11 cellular contexts compared by ENCODE assay signal in the genomic region with DNA sequence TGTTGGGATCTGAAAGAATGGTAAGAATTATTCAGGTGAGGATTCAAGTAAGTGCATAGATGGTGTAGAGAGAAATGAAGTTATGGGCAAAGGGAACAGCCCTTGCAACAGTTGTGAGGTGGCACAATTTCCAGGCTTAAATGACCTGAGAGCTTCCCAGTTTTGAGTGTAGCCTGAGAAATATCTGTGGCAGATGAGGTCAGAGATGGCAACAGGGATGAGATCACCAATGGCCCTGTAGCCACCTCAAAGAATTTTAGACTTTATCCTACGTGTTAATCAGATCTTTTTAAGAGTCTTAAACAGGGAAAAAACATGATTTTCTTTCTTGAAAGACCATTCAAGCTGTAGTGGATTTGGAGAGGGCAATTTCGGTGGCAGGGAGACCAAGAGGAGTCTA. TPM values are rescaled to one million over a fixed set of nuclear protein-coding genes. Genes with fewer than 3 reads are reported as not detected.
DNase-seq lines count a peak whose midpoint lies in the region; ATAC-seq and TF ChIP-seq lines count a peak whose summit lies in the region.
"Had no signal": no experiment of that assay in that cellular context is flagged by ENCODE, and none has a peak within 500 bp of the region (broad histone marks: within the 10 kb centered on the region; RNA-seq: fewer than 3 reads in every experiment).

No MANE protein-coding gene starts in this region.

- H3K79me2 ChIP-seq in GM23338 (replicated peaks; ENCODE audit: insufficient read depth) = peaks cover 30% of the 10 kb centered on the region

- H3K9me2 ChIP-seq in GM23338 (ENCODE audit: insufficient read depth) = no peaks in the 10 kb centered on the region

- peaks cover 41% of the 10 kb centered on the region for H4K20me1 ChIP-seq in GM23338 (replicated peaks; ENCODE audit: insufficient read depth)

- CTCF ChIA-PET in naive thymus-derived CD4-positive, alpha-beta T cell (lab: Charles Lee) = interaction anchor here (0.9 kb wide), 1 partner anchor 9 kb away, joined by 3 read pairs; no protein-coding TSS in a partner anchor

- intact Hi-C loops in naive thymus-derived CD4-positive, alpha-beta T cell (cut with micrococcal nuclease) = loop anchor here (2.0 to 5.0 kb wide), 7 partner anchors 343 to 1957 kb away; a partner anchor contains a TSS

- H3K27me3 Mint-ChIP-seq in GM23338 (ENCODE audit: insufficient read depth, low read depth, poor library complexity) = peaks cover 17% of the 10 kb centered on the region
- H3K27me3 Mint-ChIP-seq in activated T-helper 17 cell treated with anti-CD3 and anti-CD28 coated beads, Interleukin-2, amount 50 U/mL, for 72 hours = no peaks in the 10 kb centered on the region
- H3K27me3 Mint-ChIP-seq in naive thymus-derived CD4-positive, alpha-beta T cell = no peaks in the 10 kb centered on the region

- DNase-seq in CD1c-positive myeloid dendritic cell (ENCODE audit: extremely low spot score) (peak; percentile 51), GM23338 (ENCODE audit: low spot score) (no peak), retina (no peak), G401 (ENCODE audit: low spot score) (no peak), coronary artery (ENCODE audit: low spot score) (no peak), NOMO-1 (lab: John Stamatoyannopoulos, UW; ENCODE audit: unreplicated experiment in 2 of 2) (no peak)
- DNase-seq in naive thymus-derived CD4-positive, alpha-beta T cell = no peak
- DNase-seq: amniotic stem cell, stomach had no signal

- in situ Hi-C loops in G401 (cut with HindIII; ENCODE audit: low sequenced_read_pairs) = no loop called here

- no peaks in the 10 kb centered on the region for H3K27me3 ChIP-seq in GM23338 (ENCODE audit: insufficient read depth)
- no peaks in the 10 kb centered on the region for H3K27me3 ChIP-seq in naive thymus-derived CD4-positive, alpha-beta T cell (ENCODE audit: control insufficient read depth in 2 of 2, insufficient read depth in 2 of 2, low read length in 2 of 2)
- H3K27me3 ChIP-seq: stomach had no signal

- no peak overlapping the region for H3K27ac Mint-ChIP-seq in GM23338
- H3K27ac Mint-ChIP-seq in activated T-helper 17 cell treated with anti-CD3 and anti-CD28 coated beads, Interleukin-2, amount 50 U/mL, for 72 hours = peak overlapping the region; percentile 42
- H3K27ac Mint-ChIP-seq in naive thymus-derived CD4-positive, alpha-beta T cell = peak overlapping the region; percentile 35 to 99 (median 87)

- no peak for ATAC-seq in GM23338
- no peak for ATAC-seq in activated T-helper 17 cell treated with anti-CD3 and anti-CD28 coated beads, Interleukin-2, amount 50 U/mL, for 72 hours (replicated peaks)
- ATAC-seq in naive thymus-derived CD4-positive, alpha-beta T cell = no peak

- no peaks in the 10 kb centered on the region; the same call in 1 of the 2 replicates for H3K36me3 ChIP-seq in GM23338 (ENCODE audit: insufficient read depth)
- peaks cover 0 to 15% (median 0%) of the 10 kb centered on the region in 3 experiments for H3K36me3 ChIP-seq in naive thymus-derived CD4-positive, alpha-beta T cell (ENCODE audit: control insufficient read depth in 2 of 3, insufficient read depth in 3 of 3, low read length in 3 of 3)

- POLR2A ChIA-PET in naive thymus-derived CD4-positive, alpha-beta T cell (lab: Charles Lee) = no interaction called here

- H3K4me2 ChIP-seq in GM23338 = no peak overlapping the region

- peak overlapping the region; percentile 89 for H3K4me3 Mint-ChIP-seq in GM23338
- peak overlapping the region; percentile 93 for H3K4me3 Mint-ChIP-seq in activated T-helper 17 cell treated with anti-CD3 and anti-CD28 coated beads, Interleukin-2, amount 50 U/mL, for 72 hours
- H3K4me3 Mint-ChIP-seq in naive thymus-derived CD4-positive, alpha-beta T cell = peak overlapping the region; percentile 87 to 99 (median 92)

- no peak overlapping the region for H2AFZ ChIP-seq in GM23338

- peaks cover 32% of the 10 kb centered on the region for H3K4me1 Mint-ChIP-seq in GM23338
- peaks cover 38% of the 10 kb centered on the region for H3K4me1 Mint-ChIP-seq in activated T-helper 17 cell treated with anti-CD3 and anti-CD28 coated beads, Interleukin-2, amount 50 U/mL, for 72 hours
- H3K4me1 Mint-ChIP-seq in naive thymus-derived CD4-positive, alpha-beta T cell = peaks cover 29 to 65% (median 62%) of the 10 kb centered on the region in 7 donors

- no peak overlapping the region for H3K4me3 ChIP-seq in GM23338
- no peak overlapping the region for H3K4me3 ChIP-seq in naive thymus-derived CD4-positive, alpha-beta T cell (ENCODE audit: low read length)
- no peak overlapping the region for H3K4me3 ChIP-seq in coronary artery

- no peaks in the 10 kb centered on the region; the same call in 2 of the 3 replicates for H3K9me3 Mint-ChIP-seq in GM23338
- no peaks in the 10 kb centered on the region for H3K9me3 Mint-ChIP-seq in activated T-helper 17 cell treated with anti-CD3 and anti-CD28 coated beads, Interleukin-2, amount 50 U/mL, for 72 hours
- H3K9me3 Mint-ChIP-seq in naive thymus-derived CD4-positive, alpha-beta T cell = no peaks in the 10 kb centered on the region

- no peak for TF ChIP-seq CTCF in GM23338 (conservative IDR thresholded peaks at IDR 0.05; ENCODE audit: low read depth in 2 of 2)
- TF ChIP-seq CTCF in coronary artery (IDR thresholded peaks at IDR 0.05) = no peak

- peaks cover 12% of the 10 kb centered on the region for H3K4me1 ChIP-seq in GM23338 (ENCODE audit: insufficient read depth)
- H3K4me1 ChIP-seq in naive thymus-derived CD4-positive, alpha-beta T cell (ENCODE audit: control insufficient read depth in 2 of 2, insufficient read depth in 2 of 2, low read length in 2 of 2) = peaks cover 17 to 23% of the 10 kb centered on the region in 2 donors

- H3F3A ChIP-seq in GM23338 (replicated peaks; ENCODE audit: low read depth) = no peaks in the 10 kb centered on the region

- H3K9me3 ChIP-seq in naive thymus-derived CD4-positive, alpha-beta T cell (ENCODE audit: control insufficient read depth in 2 of 3, low read length in 3 of 3) = no peaks in the 10 kb centered on the region
- H3K9me3 ChIP-seq: stomach had no signal

- H3K27ac ChIP-seq in GM23338 (ENCODE audit: low read depth) = no peak overlapping the region
- no peak overlapping the region for H3K27ac ChIP-seq in naive thymus-derived CD4-positive, alpha-beta T cell (ENCODE audit: low read depth, low read length)
- no peak overlapping the region for H3K27ac ChIP-seq in coronary artery
- H3K27ac ChIP-seq: stomach, VCaP had no signal

- peaks cover 20% of the 10 kb centered on the region for H3K36me3 Mint-ChIP-seq in GM23338 (ENCODE audit: low read depth)
- peaks cover 30% of the 10 kb centered on the region for H3K36me3 Mint-ChIP-seq in activated T-helper 17 cell treated with anti-CD3 and anti-CD28 coated beads, Interleukin-2, amount 50 U/mL, for 72 hours (ENCODE audit: low read depth)
- peaks cover 0 to 24% (median 6%) of the 10 kb centered on the region in 5 donors for H3K36me3 Mint-ChIP-seq in naive thymus-derived CD4-positive, alpha-beta T cell

TF ChIP-seq in GM23338, 12 proteins besides CTCF, POLR2A, EP300 and RAD21 (continues in another document):
- TF ChIP-seq, protein P1, sequence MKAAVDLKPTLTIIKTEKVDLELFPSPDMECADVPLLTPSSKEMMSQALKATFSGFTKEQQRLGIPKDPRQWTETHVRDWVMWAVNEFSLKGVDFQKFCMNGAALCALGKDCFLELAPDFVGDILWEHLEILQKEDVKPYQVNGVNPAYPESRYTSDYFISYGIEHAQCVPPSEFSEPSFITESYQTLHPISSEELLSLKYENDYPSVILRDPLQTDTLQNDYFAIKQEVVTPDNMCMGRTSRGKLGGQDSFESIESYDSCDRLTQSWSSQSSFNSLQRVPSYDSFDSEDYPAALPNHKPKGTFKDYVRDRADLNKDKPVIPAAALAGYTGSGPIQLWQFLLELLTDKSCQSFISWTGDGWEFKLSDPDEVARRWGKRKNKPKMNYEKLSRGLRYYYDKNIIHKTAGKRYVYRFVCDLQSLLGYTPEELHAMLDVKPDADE (IDR thresholded peaks at IDR 0.05) = no peak
- TF ChIP-seq, protein P2, sequence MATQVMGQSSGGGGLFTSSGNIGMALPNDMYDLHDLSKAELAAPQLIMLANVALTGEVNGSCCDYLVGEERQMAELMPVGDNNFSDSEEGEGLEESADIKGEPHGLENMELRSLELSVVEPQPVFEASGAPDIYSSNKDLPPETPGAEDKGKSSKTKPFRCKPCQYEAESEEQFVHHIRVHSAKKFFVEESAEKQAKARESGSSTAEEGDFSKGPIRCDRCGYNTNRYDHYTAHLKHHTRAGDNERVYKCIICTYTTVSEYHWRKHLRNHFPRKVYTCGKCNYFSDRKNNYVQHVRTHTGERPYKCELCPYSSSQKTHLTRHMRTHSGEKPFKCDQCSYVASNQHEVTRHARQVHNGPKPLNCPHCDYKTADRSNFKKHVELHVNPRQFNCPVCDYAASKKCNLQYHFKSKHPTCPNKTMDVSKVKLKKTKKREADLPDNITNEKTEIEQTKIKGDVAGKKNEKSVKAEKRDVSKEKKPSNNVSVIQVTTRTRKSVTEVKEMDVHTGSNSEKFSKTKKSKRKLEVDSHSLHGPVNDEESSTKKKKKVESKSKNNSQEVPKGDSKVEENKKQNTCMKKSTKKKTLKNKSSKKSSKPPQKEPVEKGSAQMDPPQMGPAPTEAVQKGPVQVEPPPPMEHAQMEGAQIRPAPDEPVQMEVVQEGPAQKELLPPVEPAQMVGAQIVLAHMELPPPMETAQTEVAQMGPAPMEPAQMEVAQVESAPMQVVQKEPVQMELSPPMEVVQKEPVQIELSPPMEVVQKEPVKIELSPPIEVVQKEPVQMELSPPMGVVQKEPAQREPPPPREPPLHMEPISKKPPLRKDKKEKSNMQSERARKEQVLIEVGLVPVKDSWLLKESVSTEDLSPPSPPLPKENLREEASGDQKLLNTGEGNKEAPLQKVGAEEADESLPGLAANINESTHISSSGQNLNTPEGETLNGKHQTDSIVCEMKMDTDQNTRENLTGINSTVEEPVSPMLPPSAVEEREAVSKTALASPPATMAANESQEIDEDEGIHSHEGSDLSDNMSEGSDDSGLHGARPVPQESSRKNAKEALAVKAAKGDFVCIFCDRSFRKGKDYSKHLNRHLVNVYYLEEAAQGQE (IDR thresholded peaks at IDR 0.05; ENCODE audit: unreplicated experiment) = no peak
- TF ChIP-seq JUNB (IDR thresholded peaks at IDR 0.05; ENCODE audit: unreplicated experiment) (no peak), CREB1 (CRISPR knock-in tag; IDR thresholded peaks at IDR 0.05; ENCODE audit: low read depth) (no peak)

RNA-seq across cellular contexts. Expression of a gene that starts 1.9 kb away (rescaled TPM):
- total RNA-seq in GM23338 (2014; rRNA removed; shearing (Covaris generic)) = 24.6 and 26.7 TPM in 2 replicates
- polyA plus RNA-seq in GM23338 (2016; fragmentation: Nextera tagmentation; extraction: Ambion mirVana) = 4.8 and 5.3 TPM in 2 replicates
- 10 to 100 TPM; 15.3 to 22.5 TPM for total RNA-seq in activated T-helper 17 cell treated with anti-CD3 and anti-CD28 coated beads, Interleukin-2, amount 50 U/mL, for 72 hours
- 10 to 100 TPM; 25.8 to 49.3 (median 35.3) TPM for total RNA-seq in naive thymus-derived CD4-positive, alpha-beta T cell
- polyA plus RNA-seq in naive thymus-derived CD4-positive, alpha-beta T cell = 10 to 100 TPM; 24.7 to 37.7 TPM
- 12.9 and 23.6 TPM in 2 replicates for total RNA-seq in G401 (2014; rRNA removed; shearing (Covaris generic))
